Comparison of ENCODE assay signal across 8 cellular contexts in genomic region chr3:177361042-177361938, GRCh38.
DNase-seq lines count a peak whose midpoint lies in the region; ATAC-seq, FAIRE-seq and TF ChIP-seq lines count a peak whose summit lies in the region.

No MANE protein-coding gene starts in this region.

- H3K79me2 ChIP-seq in Loucy (ENCODE audit: insufficient read depth, low read length) (peaks cover 14% of the 10 kb centered on the region; the same call in 1 of the 2 replicates), astrocyte (ENCODE audit: insufficient read depth, low read length) (no peaks in the 10 kb centered on the region)

- TF ChIP-seq EP300 in ovary (IDR thresholded peaks at IDR 0.05) = no peak

- TF ChIP-seq POLR2A in ovary (IDR thresholded peaks at IDR 0.05) = no peak

- no peak overlapping the region for H3K4me3 Mint-ChIP-seq in astrocyte (ENCODE audit: unreplicated experiment)
- H3K4me3 Mint-ChIP-seq in nephron = peak overlapping the region; percentile 48 to 78 (median 74)

- peaks cover 45% of the 10 kb centered on the region for H3K4me1 Mint-ChIP-seq in astrocyte (ENCODE audit: low read depth, unreplicated experiment)
- H3K4me1 Mint-ChIP-seq in nephron = peaks cover 81% of the 10 kb centered on the region

- DNase-seq in astrocyte (ENCODE audit: low read depth) (no peak), NCI-H748 (lab: John Stamatoyannopoulos, UW; ENCODE audit: unreplicated experiment) (no peak), ovary (no peak)

- no peak for TF ChIP-seq CTCF in Loucy (conservative IDR thresholded peaks at IDR 0.05; ENCODE audit: low read length)
- TF ChIP-seq CTCF in astrocyte (IDR thresholded peaks at IDR 0.05; ENCODE audit: insufficient read depth, low read depth, low read length) = no peak
- TF ChIP-seq CTCF in nephron (IDR thresholded peaks at IDR 0.05; ENCODE audit: unreplicated experiment in 3 of 3) = no peak
- no peak for TF ChIP-seq CTCF in ovary (IDR thresholded peaks at IDR 0.05)

- H3K9ac ChIP-seq in BLaER1 treated with 17β-estradiol and CSF1 and Interleukin-3, amounts not matched to agents 10 nM and 100 nM = peak overlapping the region; percentile 85 to 98 (median 92)
- H3K9ac ChIP-seq in Loucy (ENCODE audit: low read depth, low read length, poor library complexity, severe bottlenecking) (peak overlapping the region; percentile 82), astrocyte (ENCODE audit: low read length) (peak overlapping the region; percentile 68)

- no peaks in the 10 kb centered on the region for H3K27me3 ChIP-seq in BLaER1 treated with 17β-estradiol and CSF1 and Interleukin-3, amounts not matched to agents 10 nM and 100 nM
- H3K27me3 ChIP-seq in Loucy (ENCODE audit: insufficient read depth, low read length, poor library complexity, severe bottlenecking) (no peaks in the 10 kb centered on the region), astrocyte (ENCODE audit: insufficient read depth, low read length) (no peaks in the 10 kb centered on the region), ovary (no peaks in the 10 kb centered on the region)

- ATAC-seq in GM21786 (IDR thresholded peaks at IDR 0.05; ENCODE audit: unreplicated experiment) (no peak), GM21529 (IDR thresholded peaks at IDR 0.05; ENCODE audit: unreplicated experiment) (no peak)

- FAIRE-seq in astrocyte (lab: Jason Lieb, UNC) = no peak

- H3K27ac ChIP-seq in BLaER1 treated with 17β-estradiol and CSF1 and Interleukin-3, amounts not matched to agents 10 nM and 100 nM = peak overlapping the region; percentile 95 to 100 (median 99)
- H3K27ac ChIP-seq in astrocyte (ENCODE audit: low read depth, low read length) (peak overlapping the region; percentile 83), ovary (peak overlapping the region in 1 of 2 donors; percentile 92)

- H3K36me3 Mint-ChIP-seq in astrocyte (ENCODE audit: low read depth, unreplicated experiment) (no peaks in the 10 kb centered on the region), nephron (ENCODE audit: low read depth) (no peaks in the 10 kb centered on the region)

- peak overlapping the region; percentile 91 to 98 (median 95) for H3K4me2 ChIP-seq in BLaER1 treated with 17β-estradiol and CSF1 and Interleukin-3, amounts not matched to agents 10 nM and 100 nM
- H3K4me2 ChIP-seq in Loucy (ENCODE audit: low read depth, low read length, poor library complexity, severe bottlenecking) = peak overlapping the region; percentile 92
- peak overlapping the region; percentile 82 for H3K4me2 ChIP-seq in astrocyte (ENCODE audit: low read length)

- H3K9me2 ChIP-seq in Loucy (replicated peaks; ENCODE audit: low read depth, low read length) = no peaks in the 10 kb centered on the region

- H3F3A ChIP-seq in Loucy (ENCODE audit: low read depth) = peaks cover 4% of the 10 kb centered on the region; the same call in 1 of the 2 replicates

- H3K27ac Mint-ChIP-seq in astrocyte (ENCODE audit: unreplicated experiment) (peak overlapping the region; percentile 98), nephron (peak overlapping the region; percentile 96 to 98 (median 97))

- H2AFZ ChIP-seq in Loucy (ENCODE audit: low read length) (peak overlapping the region; percentile 20), astrocyte (ENCODE audit: low read depth, low read length) (peak overlapping the region; percentile 13)

- intact Hi-C loops in ovary (cut with DNase I) = loop anchor here in 3 of 4 donors (10.0 kb wide), 2 partner anchors 296 to 964 kb away; no protein-coding TSS in a partner anchor

- 78 to 86% (median 79%) methylated on average over 13 of the region's 13 CpGs for WGBS in ovary, 3 donors

- H3K9me3 ChIP-seq in BLaER1 treated with 17β-estradiol and CSF1 and Interleukin-3, amounts not matched to agents 10 nM and 100 nM (replicated peaks in 1 of 11) = peaks cover 0 to 20% (median 15%) of the 10 kb centered on the region in 11 experiments; a peak in 16 of 22 replicates
- H3K9me3 ChIP-seq in Loucy (ENCODE audit: insufficient read depth, low read depth, low read length) (no peaks in the 10 kb centered on the region), astrocyte (ENCODE audit: insufficient read depth, low read depth, low read length) (no peaks in the 10 kb centered on the region), ovary (no peaks in the 10 kb centered on the region)

- H3K9me3 Mint-ChIP-seq in astrocyte (ENCODE audit: unreplicated experiment) = no peaks in the 10 kb centered on the region
- H3K9me3 Mint-ChIP-seq in nephron = no peaks in the 10 kb centered on the region

- H3K4me1 ChIP-seq in BLaER1 treated with 17β-estradiol and CSF1 and Interleukin-3, amounts not matched to agents 10 nM and 100 nM = peaks cover 45 to 65% (median 55%) of the 10 kb centered on the region in 10 experiments
- H3K4me1 ChIP-seq in Loucy (ENCODE audit: insufficient read depth, low read length, poor library complexity, severe bottlenecking) (peaks cover 74% of the 10 kb centered on the region), astrocyte (ENCODE audit: insufficient read depth, low read length) (peaks cover 42% of the 10 kb centered on the region), ovary (ENCODE audit: insufficient read depth) (peaks cover 20% of the 10 kb centered on the region)

- H4K20me1 ChIP-seq in BLaER1 treated with 17β-estradiol and CSF1 and Interleukin-3, amounts not matched to agents 10 nM and 100 nM = no peaks in the 10 kb centered on the region
- H4K20me1 ChIP-seq in Loucy (ENCODE audit: insufficient read depth, low read length, poor library complexity, severe bottlenecking) (no peaks in the 10 kb centered on the region), astrocyte (ENCODE audit: insufficient read depth, low read length) (no peaks in the 10 kb centered on the region)

- H3K27me3 Mint-ChIP-seq in astrocyte (ENCODE audit: low read depth, unreplicated experiment) (peaks cover 4% of the 10 kb centered on the region), nephron (ENCODE audit: low read depth) (no peaks in the 10 kb centered on the region)

- H3K4me3 ChIP-seq in BLaER1 treated with 17β-estradiol and CSF1 and Interleukin-3, amounts not matched to agents 10 nM and 100 nM = peak overlapping the region; percentile 35 to 62 (median 52); a peak in 18 of 20 replicates
- peak overlapping the region; percentile 77 for H3K4me3 ChIP-seq in Loucy (ENCODE audit: low read length, poor library complexity, severe bottlenecking)
- peak overlapping the region; percentile 5 for H3K4me3 ChIP-seq in astrocyte (ENCODE audit: insufficient read depth, low read depth, low read length)
- H3K4me3 ChIP-seq in ovary = no peak overlapping the region

- no peaks in the 10 kb centered on the region for H3K36me3 ChIP-seq in BLaER1 treated with 17β-estradiol and CSF1 and Interleukin-3, amounts not matched to agents 10 nM and 100 nM
- H3K36me3 ChIP-seq in Loucy (ENCODE audit: insufficient read depth, low read length) (no peaks in the 10 kb centered on the region), astrocyte (ENCODE audit: insufficient read depth, low read length) (no peaks in the 10 kb centered on the region), ovary (no peaks in the 10 kb centered on the region)
